ENCODE assay signal across 16 cellular contexts in genomic region chr5:160462167-160462566, GRCh38. TPM values are rescaled to one million over a fixed set of nuclear protein-coding genes. Genes with fewer than 3 reads are reported as not detected.
DNase-seq lines count a peak whose midpoint lies in the region; ATAC-seq and TF ChIP-seq lines count a peak whose summit lies in the region.
"Had no signal": no experiment of that assay in that cellular context is flagged by ENCODE, and none has a peak within 500 bp of the region (broad histone marks: within the 10 kb centered on the region; RNA-seq: fewer than 3 reads in every experiment).

No MANE protein-coding gene starts in this region.

- WGBS in hepatocyte (ENCODE audit: low lambda C conversion rate, missing lambda C conversion rate) = 67% methylated on average over 2 of the region's 2 CpGs

- H4K20me1 ChIP-seq in hepatocyte (ENCODE audit: insufficient read depth, poor library complexity, severe bottlenecking) = no peaks in the 10 kb centered on the region

- no peaks in the 10 kb centered on the region for H3K9me3 Mint-ChIP-seq in stimulated activated naive CD8-positive, alpha-beta T cell treated with anti-CD3 and anti-CD28 coated beads, Interleukin-15, Interleukin-2, amounts not matched to agents 100 ng/mL and 50 ng/mL, for 24 hours
- H3K9me3 Mint-ChIP-seq: activated naive CD8-positive, alpha-beta T cell treated with anti-CD3 and anti-CD28 coated beads, Interleukin-2, amount 10 ng/mL, durations not matched to agents 7 days and 5 days had no signal

- H3K27me3 ChIP-seq in hepatocyte = no peaks in the 10 kb centered on the region
- H3K27me3 ChIP-seq: MG63, upper lobe of left lung had no signal

- peaks cover 21% of the 10 kb centered on the region for H3K4me1 ChIP-seq in hepatocyte (ENCODE audit: insufficient read depth)

- ATAC-seq in stimulated activated naive CD8-positive, alpha-beta T cell treated with anti-CD3 and anti-CD28 coated beads, Interleukin-15, Interleukin-2, amounts not matched to agents 100 U/mL and 50 U/mL, for 24 hours = no peak
- ATAC-seq in GM21825 (IDR thresholded peaks at IDR 0.05; ENCODE audit: unreplicated experiment) (peak; percentile 42), HG03460 (IDR thresholded peaks at IDR 0.05; ENCODE audit: unreplicated experiment) (peak; percentile 45)
- ATAC-seq: activated CD8-positive, alpha-beta memory T cell treated with anti-CD3 and anti-CD28 coated beads, Interleukin-2, amount 10 ng/mL, durations not matched to agents 7 days and 5 days; left ventricle myocardium superior; naive thymus-derived CD4-positive, alpha-beta T cell had no signal

- H3K27ac Mint-ChIP-seq in stimulated activated naive CD8-positive, alpha-beta T cell treated with anti-CD3 and anti-CD28 coated beads, Interleukin-15, Interleukin-2, amounts not matched to agents 100 ng/mL and 50 ng/mL, for 24 hours = peak overlapping the region; percentile 30
- H3K27ac Mint-ChIP-seq: activated CD8-positive, alpha-beta memory T cell treated with anti-CD3 and anti-CD28 coated beads, Interleukin-2, amount 10 ng/mL, durations not matched to agents 7 days and 5 days; activated naive CD8-positive, alpha-beta T cell treated with anti-CD3 and anti-CD28 coated beads, Interleukin-2, amount 10 ng/mL, durations not matched to agents 7 days and 5 days; naive thymus-derived CD4-positive, alpha-beta T cell had no signal

- peaks cover 69% of the 10 kb centered on the region for H3K4me1 Mint-ChIP-seq in stimulated activated naive CD8-positive, alpha-beta T cell treated with anti-CD3 and anti-CD28 coated beads, Interleukin-15, Interleukin-2, amounts not matched to agents 100 ng/mL and 50 ng/mL, for 24 hours (ENCODE audit: low read depth)

- H3K27me3 Mint-ChIP-seq in stimulated activated naive CD8-positive, alpha-beta T cell treated with anti-CD3 and anti-CD28 coated beads, Interleukin-15, Interleukin-2, amounts not matched to agents 100 ng/mL and 50 ng/mL, for 24 hours = no peaks in the 10 kb centered on the region
- H3K27me3 Mint-ChIP-seq: activated CD8-positive, alpha-beta memory T cell treated with anti-CD3 and anti-CD28 coated beads, Interleukin-2, amount 10 ng/mL, durations not matched to agents 7 days and 5 days; activated naive CD8-positive, alpha-beta T cell treated with anti-CD3 and anti-CD28 coated beads, Interleukin-2, amount 10 ng/mL, durations not matched to agents 7 days and 5 days had no signal

- H3K27ac ChIP-seq in hepatocyte = no peak overlapping the region
- H3K27ac ChIP-seq: epithelial cell of prostate, upper lobe of left lung had no signal

- no peaks in the 10 kb centered on the region for H3K79me2 ChIP-seq in hepatocyte

- TF ChIP-seq CTCF in hepatocyte (IDR thresholded peaks at IDR 0.05; ENCODE audit: poor library complexity) = no peak

- H2AFZ ChIP-seq in hepatocyte = no peak overlapping the region

- H3K9me3 ChIP-seq in hepatocyte (ENCODE audit: low read depth) = no peaks in the 10 kb centered on the region
- H3K9me3 ChIP-seq: MG63, upper lobe of left lung had no signal

- no peaks in the 10 kb centered on the region for H3K9me2 ChIP-seq in hepatocyte (replicated peaks; ENCODE audit: insufficient read depth)

- H3K4me2 ChIP-seq in hepatocyte = no peak overlapping the region

- H3K36me3 ChIP-seq in hepatocyte (replicated peaks; ENCODE audit: insufficient read depth, low read depth) = no peaks in the 10 kb centered on the region
- H3K36me3 ChIP-seq: MG63, upper lobe of left lung had no signal

- no peak for DNase-seq in stimulated activated naive CD8-positive, alpha-beta T cell treated with anti-CD3 and anti-CD28 coated beads, Interleukin-15, Interleukin-2, amounts not matched to agents 100 U/mL and 50 U/mL, for 24 hours
- no peak for DNase-seq in activated naive CD4-positive, alpha-beta T cell treated with anti-CD3 and anti-CD28 coated beads, Interleukin-2, amount 50 U/mL, for 16 hours
- DNase-seq in SIG-M5 (lab: John Stamatoyannopoulos, UW) = no peak
- DNase-seq in GOT3 (lab: John Stamatoyannopoulos, UW) = no peak
- DNase-seq in hepatocyte (ENCODE audit: low spot score) = no peak
- DNase-seq: activated CD8-positive, alpha-beta memory T cell treated with anti-CD3 and anti-CD28 coated beads, Interleukin-2, amount 10 ng/mL, durations not matched to agents 7 days and 5 days; activated naive CD8-positive, alpha-beta T cell treated with anti-CD3 and anti-CD28 coated beads, Interleukin-2, amount 10 ng/mL, durations not matched to agents 7 days and 5 days; cerebellar nuclear complex; left ventricle myocardium superior; MG63; naive thymus-derived CD4-positive, alpha-beta T cell; upper lobe of left lung had no signal

- H3K4me3 ChIP-seq in hepatocyte = no peak overlapping the region
- H3K4me3 ChIP-seq: MG63, upper lobe of left lung had no signal

- H3K36me3 Mint-ChIP-seq in stimulated activated naive CD8-positive, alpha-beta T cell treated with anti-CD3 and anti-CD28 coated beads, Interleukin-15, Interleukin-2, amounts not matched to agents 100 ng/mL and 50 ng/mL, for 24 hours (ENCODE audit: low read depth) = no peaks in the 10 kb centered on the region
- H3K36me3 Mint-ChIP-seq: activated naive CD8-positive, alpha-beta T cell treated with anti-CD3 and anti-CD28 coated beads, Interleukin-2, amount 10 ng/mL, durations not matched to agents 7 days and 5 days had no signal

- H3K4me3 Mint-ChIP-seq in stimulated activated naive CD8-positive, alpha-beta T cell treated with anti-CD3 and anti-CD28 coated beads, Interleukin-15, Interleukin-2, amounts not matched to agents 100 ng/mL and 50 ng/mL, for 24 hours = no peak overlapping the region
- H3K4me3 Mint-ChIP-seq: activated CD8-positive, alpha-beta memory T cell treated with anti-CD3 and anti-CD28 coated beads, Interleukin-2, amount 10 ng/mL, durations not matched to agents 7 days and 5 days; activated naive CD8-positive, alpha-beta T cell treated with anti-CD3 and anti-CD28 coated beads, Interleukin-2, amount 10 ng/mL, durations not matched to agents 7 days and 5 days; naive thymus-derived CD4-positive, alpha-beta T cell had no signal

RNA-seq across cellular contexts. Expression of gene PTTG1, which starts 40.5 kb away (rescaled TPM):
- total RNA-seq in hepatocyte = 18.8 and 24.9 TPM in 2 replicates
- polyA plus RNA-seq in hepatocyte = 37.0 and 49.2 TPM in 2 replicates

RNA-seq across cellular contexts. Expression of gene SLU7, which starts 43.3 kb away (rescaled TPM):
- total RNA-seq in hepatocyte = 39.9 and 62.5 TPM in 2 replicates
- 41.5 and 45.0 TPM in 2 replicates for polyA plus RNA-seq in hepatocyte
